Comparison of ENCODE assay signal across 8 cellular contexts in genomic region chr4:61200195-61200990, GRCh38. TPM values are rescaled to one million over a fixed set of nuclear protein-coding genes. Genes with fewer than 3 reads are reported as not detected.
DNase-seq lines count a peak whose midpoint lies in the region; ATAC-seq and TF ChIP-seq lines count a peak whose summit lies in the region.

TSS of gene ADGRL3 (plus strand) at chr4:61200326.

- peak; percentile 8 for DNase-seq in activated gamma-delta T cell (lab: John Stamatoyannopoulos, UW)
- DNase-seq in activated gamma-delta T cell treated with Interleukin-2 at 50 U/mL for 16 hours, result no peak
- DNase-seq in left ventricle myocardium superior, result peak; percentile 56
- DNase-seq in prostate gland (ENCODE audit: low spot score), result no peak
- DNase-seq in HCEC 1CT, result no peak

- H3K9me3 ChIP-seq in prostate gland, result no peaks in the 10 kb centered on the region

- peak; percentile 70 for ATAC-seq in left ventricle myocardium superior
- no peak for ATAC-seq in GM18909 (IDR thresholded peaks at IDR 0.05; ENCODE audit: poor library complexity, unreplicated experiment)
- no peak for ATAC-seq in HG02763 (IDR thresholded peaks at IDR 0.05; ENCODE audit: unreplicated experiment)

- no peaks in the 10 kb centered on the region for H3K36me3 ChIP-seq in prostate gland

- intact Hi-C loops in left ventricle myocardium superior (cut with micrococcal nuclease), result no loop called here
- intact Hi-C loops in prostate gland (cut with DNase I), result no loop called here

- no peak for TF ChIP-seq CTCF in WI38 (IDR thresholded peaks at IDR 0.05; ENCODE audit: low read depth, low read length)
- no peak for TF ChIP-seq CTCF in prostate gland (IDR thresholded peaks at IDR 0.05)

- H3K27ac ChIP-seq in prostate gland, result no peak within 1 kb of the TSS

- peaks cover 26% of the 10 kb centered on the region for H3K27me3 ChIP-seq in prostate gland (replicated peaks; ENCODE audit: insufficient read depth)

- peaks cover 6% of the 10 kb centered on the region for H3K4me1 ChIP-seq in prostate gland (replicated peaks)

- H3K4me3 ChIP-seq in WI38 (ENCODE audit: low read depth, low read length), result peak within 1 kb of the TSS; percentile 20; the same call in 1 of the 2 replicates
- peak within 1 kb of the TSS; percentile 30 to 39 for H3K4me3 ChIP-seq in prostate gland

- TF ChIP-seq POLR2A in prostate gland (IDR thresholded peaks at IDR 0.05), result no peak

- WGBS in prostate gland, result 1% methylated on average over 94 of the region's 101 CpGs

RNA-seq across cellular contexts. Expression of gene ADGRL3, which starts in this region (rescaled TPM):
- total RNA-seq in left ventricle myocardium superior (5.1 TPM), prostate gland (10 to 100 TPM in 1 of 2 donors, 1 to 10 TPM in 1; 1.7 to 23.5 TPM)

Comparison
In these comparisons a context has a peak if more than half of its experiments do, and no peak if none do; other contexts are left out.
1. DNase-seq: peak in activated gamma-delta T cell (single experiment) and left ventricle myocardium superior (single experiment); none in activated gamma-delta T cell treated with Interleukin-2 at 50 U/mL for 16 hours (single experiment), prostate gland (single experiment) and HCEC 1CT (single experiment).